ENCODE assay signal across 19 cellular contexts in the genomic region with DNA sequence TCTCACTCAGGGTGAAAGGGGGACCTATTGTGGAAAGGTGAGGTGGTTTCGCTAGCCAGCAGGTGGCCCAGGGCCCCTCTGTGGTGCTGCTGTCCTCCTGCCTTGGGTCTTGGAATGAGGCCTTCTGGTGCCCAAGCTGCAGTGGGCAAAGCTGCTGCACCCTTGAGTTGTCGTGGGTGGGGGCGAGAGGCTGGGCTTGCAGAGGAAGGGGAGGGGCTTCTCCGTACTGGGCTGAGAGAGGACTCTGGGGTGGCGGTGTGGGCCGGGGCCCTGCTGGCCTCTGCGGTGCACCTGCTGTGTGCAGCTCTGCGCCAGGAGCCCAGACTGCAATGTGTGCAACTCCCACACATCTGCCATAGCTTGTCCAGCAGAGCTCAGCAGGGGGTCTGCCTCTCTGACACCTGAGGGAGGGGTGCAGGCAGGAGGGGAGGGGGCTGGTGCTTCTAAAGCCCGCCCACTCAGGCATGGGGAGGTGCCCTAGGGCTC.
DNase-seq lines count a peak whose midpoint lies in the region; ATAC-seq, FAIRE-seq and TF ChIP-seq lines count a peak whose summit lies in the region.
"Had no signal": no experiment of that assay in that cellular context is flagged by ENCODE, and none has a peak within 500 bp of the region (broad histone marks: within the 10 kb centered on the region; RNA-seq: fewer than 3 reads in every experiment).

No MANE protein-coding gene starts in this region.

- CTCF ChIA-PET in HEK293 (lab: Yijun Ruan, JAX), result interaction anchor here (0.8 kb wide), 1 partner anchor 9 kb away, joined by 3 read pairs; no protein-coding TSS in a partner anchor
- CTCF ChIA-PET in H1 (lab: Charles Lee; ENCODE audit: partially characterized antibody), result interaction anchor here (0.9 to 1.3 kb wide), 3 partner anchors 9 to 425 kb away, joined by 4 read pairs; no protein-coding TSS in a partner anchor
- CTCF ChIA-PET in RWPE1 (lab: Yijun Ruan, JAX), result no interaction called here

- peak; percentile 78 for DNase-seq in NCI-H82 (lab: John Stamatoyannopoulos, UW)
- DNase-seq in NCI-H82 treated with DMSO at 0.1 percent for 48 hours (lab: John Stamatoyannopoulos, UW; ENCODE audit: unreplicated experiment), result no peak
- no peak for DNase-seq in H1 (ENCODE audit: low read depth in 1 of 2, low spot score in 2 of 2)
- peak; percentile 57 for DNase-seq in posterior vena cava (ENCODE audit: low spot score)
- no peak for DNase-seq in occipital lobe (lab: John Stamatoyannopoulos, UW)
- DNase-seq in RWPE1 (ENCODE audit: low spot score), result no peak
- DNase-seq: activated CD4-positive, alpha-beta T cell treated with anti-CD3 and anti-CD28 coated beads for 48 hours; activated T-cell treated with anti-CD3 and anti-CD28 coated beads for 4 hours; CD4-positive, alpha-beta memory T cell; NCI-H2227 treated with DMSO at 0.1 percent for 48 hours; OCI-M1; stimulated activated CD4-positive, alpha-beta T cell treated with anti-CD3 and anti-CD28 coated beads, Interleukin-15, amount 100 ng/mL, for 24 hours; stimulated activated naive CD8-positive, alpha-beta T cell treated with anti-CD3 and anti-CD28 coated beads, Interleukin-15, amount 100 ng/mL, for 72 hours had no signal

- FAIRE-seq in H1 (lab: Jason Lieb, UNC), result no peak
- FAIRE-seq: keratinocyte, urothelium cell line had no signal

- H3K14ac ChIP-seq in H1 (ENCODE audit: insufficient read length), result no peak overlapping the region

- no peak overlapping the region for H4K5ac ChIP-seq in H1 (ENCODE audit: insufficient read length, low read depth, low read length)

- no peaks in the 10 kb centered on the region for H3K79me2 ChIP-seq in H1 (ENCODE audit: control insufficient read depth in 1 of 2, insufficient read depth in 2 of 2, low read length in 2 of 2)

- no peak overlapping the region for H3K18ac ChIP-seq in H1 (ENCODE audit: extremely low read depth, low read length)

- no peaks in the 10 kb centered on the region for H3K36me3 ChIP-seq in HEK293 (ENCODE audit: control insufficient read depth in 2 of 2, insufficient read depth in 1 of 2, low read length in 2 of 2)
- H3K36me3 ChIP-seq in H1 (ENCODE audit: control insufficient read depth in 2 of 4, insufficient read depth in 4 of 4, low read length in 3 of 4), result no peaks in the 10 kb centered on the region
- H3K36me3 ChIP-seq: heart left ventricle had no signal

- no peaks in the 10 kb centered on the region for H3K79me1 ChIP-seq in H1 (ENCODE audit: low read depth, low read length)

- 0 out of 2 replicates have a peak overlapping the region, but pooled peaks have one; percentile 9 for H4K8ac ChIP-seq in H1 (ENCODE audit: extremely low read depth, insufficient read depth, low read length)

- POLR2A ChIA-PET in HEK293 (lab: Yijun Ruan, JAX) (no interaction called here), H1 (lab: Charles Lee; ENCODE audit: partially characterized antibody) (interaction anchor here (1.1 kb wide), 1 partner anchor 8 kb away, joined by 3 read pairs; no protein-coding TSS in a partner anchor), RWPE1 (lab: Yijun Ruan, JAX; ENCODE audit: low non-redundant PET) (no interaction called here)

- no peak overlapping the region for H3K4me3 ChIP-seq in HEK293 (ENCODE audit: low read depth, low read length)
- no peak overlapping the region for H3K4me3 ChIP-seq in H1 (ENCODE audit: extremely low read depth in 1 of 4, insufficient read depth in 2 of 4, low read depth in 3 of 4, low read length in 4 of 4)
- H3K4me3 ChIP-seq: heart left ventricle, SK-N-MC had no signal

- TF ChIP-seq CTCF in HEK293 (tag by site-specific recombination; IDR thresholded peaks at IDR 0.05) (0 out of 2 replicates have a peak, but pooled peaks have one; percentile 10), H1 (IDR thresholded peaks at IDR 0.05; ENCODE audit: control extremely low read depth in 1 of 3, insufficient read depth in 1 of 3, low read depth in 1 of 3, low read length in 3 of 3) (no peak), RWPE1 (conservative IDR thresholded peaks at IDR 0.05; ENCODE audit: low read depth) (no peak)

- intact Hi-C loops in posterior vena cava (cut with DNase I), result no loop called here

- no peak for TF ChIP-seq POLR2A in H1 (IDR thresholded peaks at IDR 0.05; ENCODE audit: control extremely low read depth in 1 of 2, low read depth in 2 of 2, low read length in 2 of 2)

- H2BK12ac ChIP-seq in H1 (ENCODE audit: low read depth, low read length), result 0 out of 2 replicates have a peak overlapping the region, but pooled peaks have one; percentile 53

- no peak overlapping the region for H3K4ac ChIP-seq in H1 (replicated peaks; ENCODE audit: insufficient read length, low read depth, low read length)

- H3K27ac ChIP-seq in HEK293 (ENCODE audit: extremely low read depth, low read depth, low read length) (no peak overlapping the region), H1 (ENCODE audit: low read depth, low read length) (no peak overlapping the region), RWPE1 (no peak overlapping the region)
- H3K27ac ChIP-seq: SK-N-MC had no signal

- H3K9ac ChIP-seq in H1 (replicated peaks in 1 of 4; ENCODE audit: extremely low read depth in 1 of 4, low read depth in 3 of 4, low read length in 3 of 4), result no peak overlapping the region

- peak overlapping the region; percentile 44 for H3K56ac ChIP-seq in H1 (replicated peaks; ENCODE audit: insufficient read length, low read depth, low read length)

- ATAC-seq in HG02763 (IDR thresholded peaks at IDR 0.05; ENCODE audit: unreplicated experiment), result no peak
- ATAC-seq: heart left ventricle; stimulated activated naive CD8-positive, alpha-beta T cell treated with anti-CD3 and anti-CD28 coated beads, Interleukin-15, amount 100 ng/mL, for 72 hours had no signal

- H2AK5ac ChIP-seq in H1 (ENCODE audit: low read depth, low read length), result no peak overlapping the region

- H2BK20ac ChIP-seq in H1 (ENCODE audit: low read length), result no peak overlapping the region

- H4K20me1 ChIP-seq in H1 (replicated peaks in 1 of 2; ENCODE audit: control insufficient read depth in 1 of 2, insufficient read depth in 2 of 2, low read length in 2 of 2), result no peaks in the 10 kb centered on the region

- H3K23ac ChIP-seq in H1 (ENCODE audit: insufficient read length), result no peak overlapping the region

- H3K4me2 ChIP-seq in H1 (ENCODE audit: insufficient read depth in 1 of 2, low read depth in 2 of 2, low read length in 2 of 2), result no peak overlapping the region

- H3K4me1 ChIP-seq in HEK293 (ENCODE audit: control insufficient read depth, insufficient read depth, low read length) (no peaks in the 10 kb centered on the region), H1 (replicated peaks in 1 of 4; ENCODE audit: control insufficient read depth in 3 of 4, insufficient read depth in 4 of 4, low read length in 3 of 4) (no peaks in the 10 kb centered on the region; a peak in 3 of 7 replicates)
- H3K4me1 ChIP-seq: heart left ventricle had no signal

- H3K23me2 ChIP-seq in H1 (ENCODE audit: low read depth, low read length), result 0 out of 2 replicates have a peak, but pooled peaks cover 1% of the 10 kb centered on the region

- no peak overlapping the region for H4K91ac ChIP-seq in H1 (replicated peaks; ENCODE audit: insufficient read length, low read length)

- no peak for TF ChIP-seq RAD21 in H1 (IDR thresholded peaks at IDR 0.05 in 1 of 2, conservative IDR thresholded peaks at IDR 0.05 in 1 of 2; ENCODE audit: low read depth in 2 of 2, low read length in 2 of 2)

- no peak overlapping the region for H2BK120ac ChIP-seq in H1 (replicated peaks; ENCODE audit: low read depth, low read length)

- H3K9me3 ChIP-seq in HEK293 (ENCODE audit: control insufficient read depth, insufficient read depth, low read depth, low read length) (no peaks in the 10 kb centered on the region), H1 (ENCODE audit: insufficient read depth in 2 of 2, low read depth in 1 of 2, low read length in 1 of 2) (no peaks in the 10 kb centered on the region)
- H3K9me3 ChIP-seq: heart left ventricle had no signal

- H2AFZ ChIP-seq in H1 (ENCODE audit: low read length), result no peak overlapping the region

- no peaks in the 10 kb centered on the region for H3K27me3 ChIP-seq in H1 (replicated peaks in 1 of 4; ENCODE audit: control insufficient read depth in 3 of 4, extremely low read depth in 1 of 4, insufficient read depth in 3 of 4, low read length in 3 of 4)
- H3K27me3 ChIP-seq: heart left ventricle had no signal

- TF ChIP-seq EP300 in H1 (IDR thresholded peaks at IDR 0.05; ENCODE audit: borderline replicate concordance in 1 of 2, low read depth in 2 of 2, low read length in 2 of 2), result no peak

- no peak overlapping the region for H2BK15ac ChIP-seq in H1 (ENCODE audit: low read length)

- WGBS in H1 (ENCODE audit: extremely low coverage in 1 of 2, insufficient coverage in 1 of 2, insufficient read length in 1 of 2, insufficient replicate concordance in 2 of 2, low coverage in 1 of 2, low lambda C conversion rate in 2 of 2, missing lambda C conversion rate in 1 of 2), 2 experiments, result 95% methylated on average over 6 of the region's 9 CpGs; no CpG with 5 or more reads in 1 of the 2 experiments

- H2BK5ac ChIP-seq in H1 (ENCODE audit: low read depth, low read length), result peak overlapping the region; percentile 10; the same call in 1 of the 2 replicates

TF ChIP-seq in HEK293, 187 proteins besides CTCF, POLR2A, EP300 and RAD21 (continues in another document):
- TF ChIP-seq ZEB2 (tag by site-specific recombination; IDR thresholded peaks at IDR 0.05) (no peak), ZNF114 (tag by site-specific recombination; IDR thresholded peaks at IDR 0.05) (no peak), EGR2 (tag by site-specific recombination; IDR thresholded peaks at IDR 0.05; ENCODE audit: low read depth) (peak; percentile 75), ZFHX2 (tag by site-specific recombination; conservative IDR thresholded peaks at IDR 0.05) (peak; percentile 86)

TF ChIP-seq in H1, 55 proteins besides CTCF, POLR2A, EP300 and RAD21 (continues in another document):
- TF ChIP-seq KDM1A (IDR thresholded peaks at IDR 0.05; ENCODE audit: borderline replicate concordance, low read length) (no peak), SIN3A (conservative IDR thresholded peaks at IDR 0.05 in 1 of 2, IDR thresholded peaks at IDR 0.05 in 1 of 2; ENCODE audit: low read depth in 1 of 2, low read length in 2 of 2) (no peak), HDAC2 (IDR thresholded peaks at IDR 0.05; ENCODE audit: borderline replicate concordance in 1 of 2, low read depth in 2 of 2, low read length in 2 of 2) (no peak), SAP30 (IDR thresholded peaks at IDR 0.05; ENCODE audit: insufficient read depth, insufficient replicate concordance, low read length) (no peak), JUND (IDR thresholded peaks at IDR 0.05; ENCODE audit: low read length) (no peak), CTBP2 (IDR thresholded peaks at IDR 0.05; ENCODE audit: borderline replicate concordance, insufficient read depth, insufficient read length, low read length) (no peak), POLR2AphosphoS5 (IDR thresholded peaks at IDR 0.05; ENCODE audit: low read depth, low read length) (no peak), CHD2 (IDR thresholded peaks at IDR 0.05; ENCODE audit: low read length) (no peak), RXRA (IDR thresholded peaks at IDR 0.05; ENCODE audit: insufficient read depth, low read depth, low read length) (no peak)

Comparison
In these comparisons a context has a peak if more than half of its experiments do, and no peak if none do; other contexts are left out.
1. DNase-seq: peak in NCI-H82 (single experiment) and posterior vena cava (single experiment); none in NCI-H82 treated with DMSO at 0.1 percent for 48 hours (single experiment), H1 (0 of 2), occipital lobe (single experiment) and RWPE1 (single experiment).